25 cellular contexts compared by ENCODE assay signal in the genomic region with DNA sequence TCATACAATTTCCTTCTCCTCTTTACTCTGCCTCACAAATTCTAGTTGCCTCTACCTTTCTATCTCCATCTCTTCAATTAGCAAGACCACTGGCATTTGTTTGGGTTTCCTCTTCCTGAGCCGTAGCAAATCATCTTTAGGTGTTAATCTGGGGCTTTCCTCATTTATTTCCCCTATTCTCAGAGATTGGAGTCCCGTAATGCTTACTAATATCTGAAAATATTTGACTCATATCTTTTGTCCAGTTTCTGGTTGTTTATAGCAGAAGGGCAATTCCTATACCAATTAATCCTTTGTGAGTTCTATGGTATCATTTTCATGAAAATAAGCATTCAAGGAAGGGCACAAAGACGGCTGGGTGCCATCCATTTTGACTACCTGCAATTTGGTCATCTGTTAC.
DNase-seq lines count a peak whose midpoint lies in the region; ATAC-seq, FAIRE-seq and TF ChIP-seq lines count a peak whose summit lies in the region.
"Had no signal": no experiment of that assay in that cellular context is flagged by ENCODE, and none has a peak within 500 bp of the region (broad histone marks: within the 10 kb centered on the region; RNA-seq: fewer than 3 reads in every experiment).

No MANE protein-coding gene starts in this region.

- ATAC-seq in HG03354 (IDR thresholded peaks at IDR 0.05; ENCODE audit: poor library complexity, severe bottlenecking, unreplicated experiment) (peak; percentile 47), GM21825 (IDR thresholded peaks at IDR 0.05; ENCODE audit: unreplicated experiment) (no peak), GM21447 (IDR thresholded peaks at IDR 0.05; ENCODE audit: unreplicated experiment) (no peak)
- ATAC-seq: K562, T-cell had no signal

- H3K4me3 ChIP-seq in GM06990 (replicated peaks; ENCODE audit: low read depth, low read length) (no peak overlapping the region), vagina (no peak overlapping the region)
- H3K4me3 ChIP-seq: K562, SJSA1 had no signal

- H3K27ac ChIP-seq in vagina: no peak overlapping the region
- H3K27ac ChIP-seq: SJSA1 had no signal

- no peak for TF ChIP-seq CTCF in GM06990 (IDR thresholded peaks at IDR 0.05; ENCODE audit: insufficient read depth, low read length, poor library complexity, severe bottlenecking)
- TF ChIP-seq CTCF in vagina (IDR thresholded peaks at IDR 0.05): no peak

- TF ChIP-seq POLR2A in GM12891 (IDR thresholded peaks at IDR 0.05; ENCODE audit: low read depth, low read length) (no peak), vagina (IDR thresholded peaks at IDR 0.05) (no peak)

- H3K9me3 ChIP-seq in vagina: no peaks in the 10 kb centered on the region
- H3K9me3 ChIP-seq: SJSA1 had no signal

- H3K36me3 ChIP-seq in GM06990 (ENCODE audit: control insufficient read depth, insufficient read depth, low read length) (no peaks in the 10 kb centered on the region), vagina (peaks cover 0 to 8% of the 10 kb centered on the region in 2 donors)

- DNase-seq in GM06990 (ENCODE audit: extremely low read depth, insufficient read length): peak; percentile 72
- DNase-seq in GM12891 (ENCODE audit: insufficient read length, low spot score): peak; percentile 5
- DNase-seq in GM19240 (ENCODE audit: insufficient read length, low spot score): peak; percentile 9
- DNase-seq in vagina (ENCODE audit: extremely low spot score in 2 of 2): no peak
- DNase-seq in NCI-H345 treated with DMSO at 0.1 percent for 48 hours (lab: John Stamatoyannopoulos, UW; ENCODE audit: unreplicated experiment): no peak
- DNase-seq: Calu3, DMS79 treated with DMSO at 0.1 percent for 48 hours, GF-D8, GOT3, HCEC 1CT, Kasumi-1, MV-4-11, NCI-H1105 treated with DMSO at 0.1 percent for 48 hours, NCI-H1694, NCI-H2029 treated with DMSO at 0.1 percent for 48 hours, NCI-H526 treated with DMSO at 0.1 percent for 48 hours, Right ventricle myocardium superior, RPMI8226, T-cell had no signal

- intact Hi-C loops in vagina (cut with DNase I): no loop called here

- no peak for FAIRE-seq in GM12891 (lab: Jason Lieb, UNC)
- FAIRE-seq: HTR-8/SVneo, K562 had no signal

- H3K27me3 ChIP-seq in GM06990 (replicated peaks; ENCODE audit: control insufficient read depth, insufficient read depth, low read length) (no peaks in the 10 kb centered on the region), vagina (no peaks in the 10 kb centered on the region)
- H3K27me3 ChIP-seq: SJSA1 had no signal

- no peaks in the 10 kb centered on the region for H3K4me1 ChIP-seq in vagina
- H3K4me1 ChIP-seq: SJSA1 had no signal

TF ChIP-seq in GM12891, 5 proteins besides CTCF, POLR2A, EP300 and RAD21:
- TF ChIP-seq PAX5 (IDR thresholded peaks at IDR 0.05; ENCODE audit: insufficient read depth, low read length, severe bottlenecking) (no peak), SPI1 (IDR thresholded peaks at IDR 0.05; ENCODE audit: low read depth, low read length) (peak; percentile 15; the same call in 1 of the 2 replicates), TAF1 (IDR thresholded peaks at IDR 0.05; ENCODE audit: low read depth, low read length) (no peak), POLR2AphosphoS5 (IDR thresholded peaks at IDR 0.05; ENCODE audit: low read depth, low read length) (no peak)

Comparison
In these comparisons a context has a peak if more than half of its experiments do, and no peak if none do; other contexts are left out.
1. DNase-seq: peak in GM06990 (single experiment), GM12891 (single experiment) and GM19240 (single experiment); none in vagina (0 of 2) and NCI-H345 treated with DMSO at 0.1 percent for 48 hours (single experiment).